Comparison of ENCODE assay signal across 8 cellular contexts in the genomic region with DNA sequence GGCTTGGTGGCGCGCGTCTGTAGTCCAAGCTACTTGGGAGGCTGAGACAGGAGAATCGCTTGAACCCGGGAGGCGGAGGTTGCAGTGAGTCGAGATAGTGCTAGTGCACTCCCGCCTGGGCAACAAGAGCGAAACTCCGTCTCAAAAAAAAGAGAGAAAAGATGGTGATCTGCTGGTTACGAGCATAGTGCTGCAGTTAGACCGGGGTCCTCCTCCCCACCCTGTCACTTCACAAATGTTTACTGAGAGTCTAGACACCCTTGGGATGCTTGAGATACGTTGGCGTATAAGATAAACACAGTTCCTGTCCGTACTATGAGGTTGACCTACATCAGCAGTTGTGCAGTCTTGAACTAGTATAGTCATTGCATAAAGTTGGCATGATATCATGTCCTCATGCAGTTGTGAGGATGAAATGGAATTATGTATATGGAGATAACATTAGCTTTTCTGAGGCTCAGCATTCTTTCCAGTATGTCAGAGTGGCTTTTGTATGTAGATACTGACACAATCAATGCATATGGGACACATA. TPM values are rescaled to one million over a fixed set of nuclear protein-coding genes. Genes with fewer than 3 reads are reported as not detected.
DNase-seq lines count a peak whose midpoint lies in the region; ATAC-seq lines count a peak whose summit lies in the region.

No MANE protein-coding gene starts in this region.

- no peaks in the 10 kb centered on the region for H3K27me3 ChIP-seq in BLaER1 treated with 17β-estradiol and CSF1 and Interleukin-3, amounts not matched to agents 10 nM and 100 nM
- no peaks in the 10 kb centered on the region for H3K27me3 ChIP-seq in ectodermal cell (ENCODE audit: control insufficient read depth, insufficient read depth, low read length, poor library complexity, severe bottlenecking)

- H3K36me3 Mint-ChIP-seq in natural killer cell treated with Interleukin-12 subunit alpha and Interleukin-12 subunit beta and Interleukin-15 and Interleukin-18, amount 100 ng/mL, for 72 hours: peaks cover 11% of the 10 kb centered on the region

- H3K9me3 ChIP-seq in BLaER1 treated with 17β-estradiol and CSF1 and Interleukin-3, amounts not matched to agents 10 nM and 100 nM (replicated peaks in 1 of 11): no peaks in the 10 kb centered on the region
- no peaks in the 10 kb centered on the region for H3K9me3 ChIP-seq in ectodermal cell (ENCODE audit: control insufficient read depth, low read length)

- peaks cover 17 to 35% (median 21%) of the 10 kb centered on the region in 11 experiments for H3K36me3 ChIP-seq in BLaER1 treated with 17β-estradiol and CSF1 and Interleukin-3, amounts not matched to agents 10 nM and 100 nM
- peaks cover 7% of the 10 kb centered on the region for H3K36me3 ChIP-seq in ectodermal cell (ENCODE audit: control insufficient read depth, insufficient read depth, low read length)

- H3K4me1 ChIP-seq in BLaER1 treated with 17β-estradiol and CSF1 and Interleukin-3, amounts not matched to agents 10 nM and 100 nM: peaks cover 22 to 27% (median 25%) of the 10 kb centered on the region in 10 experiments
- H3K4me1 ChIP-seq in ectodermal cell (ENCODE audit: control insufficient read depth, insufficient read depth, low read length): no peaks in the 10 kb centered on the region

- DNase-seq in NCI-H69 (lab: John Stamatoyannopoulos, UW) (peak; percentile 12), NCI-H2107 (lab: John Stamatoyannopoulos, UW) (no peak), NCI-H1105 treated with DMSO at 0.1 percent for 48 hours (lab: John Stamatoyannopoulos, UW) (no peak), NCI-H1694 treated with DMSO at 0.1 percent for 48 hours (lab: John Stamatoyannopoulos, UW) (no peak)
- DNase-seq in natural killer cell treated with Interleukin-12 subunit alpha and Interleukin-12 subunit beta and Interleukin-15 and Interleukin-18, amount 100 ng/mL, for 72 hours (ENCODE audit: low spot score): no peak

- peak overlapping the region; percentile 88 to 94 (median 91) for H3K27ac ChIP-seq in BLaER1 treated with 17β-estradiol and CSF1 and Interleukin-3, amounts not matched to agents 10 nM and 100 nM
- no peak overlapping the region for H3K27ac ChIP-seq in ectodermal cell (ENCODE audit: insufficient read depth, low read depth, low read length, poor library complexity, severe bottlenecking)

- H4K20me1 ChIP-seq in BLaER1 treated with 17β-estradiol and CSF1 and Interleukin-3, amounts not matched to agents 10 nM and 100 nM: peaks cover 0 to 37% (median 28%) of the 10 kb centered on the region in 11 experiments; a peak in 19 of 22 replicates

- H3K4me3 ChIP-seq in BLaER1 treated with 17β-estradiol and CSF1 and Interleukin-3, amounts not matched to agents 10 nM and 100 nM: peak overlapping the region; percentile 84 to 98 (median 90)
- H3K4me3 ChIP-seq in ectodermal cell (ENCODE audit: insufficient read depth, low read depth, low read length): peak overlapping the region; percentile 89

- H3K4me1 Mint-ChIP-seq in natural killer cell treated with Interleukin-12 subunit alpha and Interleukin-12 subunit beta and Interleukin-15 and Interleukin-18, amount 100 ng/mL, for 72 hours (ENCODE audit: low read depth in 2 of 2): peaks cover 24 to 26% of the 10 kb centered on the region in 2 donors

- peak overlapping the region; percentile 87 to 97 for H3K27ac Mint-ChIP-seq in natural killer cell treated with Interleukin-12 subunit alpha and Interleukin-12 subunit beta and Interleukin-15 and Interleukin-18, amount 100 ng/mL, for 72 hours

- no peaks in the 10 kb centered on the region for H3K9me3 Mint-ChIP-seq in natural killer cell treated with Interleukin-12 subunit alpha and Interleukin-12 subunit beta and Interleukin-15 and Interleukin-18, amount 100 ng/mL, for 72 hours

- 51 to 53% methylated on average over 15 of the region's 15 CpGs for WGBS in ectodermal cell, 2 experiments

- H3K4me2 ChIP-seq in BLaER1 treated with 17β-estradiol and CSF1 and Interleukin-3, amounts not matched to agents 10 nM and 100 nM: peak overlapping the region; percentile 80 to 97 (median 91)

- no peaks in the 10 kb centered on the region for H3K27me3 Mint-ChIP-seq in natural killer cell treated with Interleukin-12 subunit alpha and Interleukin-12 subunit beta and Interleukin-15 and Interleukin-18, amount 100 ng/mL, for 72 hours

- H3K4me3 Mint-ChIP-seq in natural killer cell treated with Interleukin-12 subunit alpha and Interleukin-12 subunit beta and Interleukin-15 and Interleukin-18, amount 100 ng/mL, for 72 hours: peak overlapping the region; percentile 95

- no peak for ATAC-seq in natural killer cell treated with Interleukin-12 subunit alpha and Interleukin-12 subunit beta and Interleukin-15 and Interleukin-18, amount 100 ng/mL, for 72 hours
- no peak for ATAC-seq in HG03025 (IDR thresholded peaks at IDR 0.05; ENCODE audit: low FRiP score, unreplicated experiment)

- peak overlapping the region; percentile 94 to 98 (median 96) for H3K9ac ChIP-seq in BLaER1 treated with 17β-estradiol and CSF1 and Interleukin-3, amounts not matched to agents 10 nM and 100 nM

RNA-seq across cellular contexts. Expression of a gene that starts 0.8 kb away (rescaled TPM):
- polyA plus RNA-seq in ectodermal cell (2013, experiment 1 of 4): 36.6 TPM
- 41.0 TPM for polyA plus RNA-seq in ectodermal cell (2013, experiment 2 of 4)
- 34.5 TPM for polyA plus RNA-seq in ectodermal cell (2013, experiment 3 of 4)
- polyA plus RNA-seq in ectodermal cell (2013, experiment 4 of 4): 36.6 TPM
- total RNA-seq in natural killer cell treated with Interleukin-12 subunit alpha and Interleukin-12 subunit beta and Interleukin-15 and Interleukin-18, amount 100 ng/mL, for 72 hours: 10 to 100 TPM; 28.4 to 40.8 TPM

RNA-seq across cellular contexts. Expression of a gene that starts 0.9 kb away (rescaled TPM):
- polyA plus RNA-seq in ectodermal cell (2013, experiment 1 of 4): 19.2 TPM
- polyA plus RNA-seq in ectodermal cell (2013, experiment 2 of 4): 23.3 TPM
- polyA plus RNA-seq in ectodermal cell (2013, experiment 3 of 4): 18.4 TPM
- polyA plus RNA-seq in ectodermal cell (2013, experiment 4 of 4): 22.3 TPM
- 10 to 100 TPM; 20.6 to 22.3 TPM for total RNA-seq in natural killer cell treated with Interleukin-12 subunit alpha and Interleukin-12 subunit beta and Interleukin-15 and Interleukin-18, amount 100 ng/mL, for 72 hours
